12 cellular contexts compared by ENCODE assay signal in the genomic region with DNA sequence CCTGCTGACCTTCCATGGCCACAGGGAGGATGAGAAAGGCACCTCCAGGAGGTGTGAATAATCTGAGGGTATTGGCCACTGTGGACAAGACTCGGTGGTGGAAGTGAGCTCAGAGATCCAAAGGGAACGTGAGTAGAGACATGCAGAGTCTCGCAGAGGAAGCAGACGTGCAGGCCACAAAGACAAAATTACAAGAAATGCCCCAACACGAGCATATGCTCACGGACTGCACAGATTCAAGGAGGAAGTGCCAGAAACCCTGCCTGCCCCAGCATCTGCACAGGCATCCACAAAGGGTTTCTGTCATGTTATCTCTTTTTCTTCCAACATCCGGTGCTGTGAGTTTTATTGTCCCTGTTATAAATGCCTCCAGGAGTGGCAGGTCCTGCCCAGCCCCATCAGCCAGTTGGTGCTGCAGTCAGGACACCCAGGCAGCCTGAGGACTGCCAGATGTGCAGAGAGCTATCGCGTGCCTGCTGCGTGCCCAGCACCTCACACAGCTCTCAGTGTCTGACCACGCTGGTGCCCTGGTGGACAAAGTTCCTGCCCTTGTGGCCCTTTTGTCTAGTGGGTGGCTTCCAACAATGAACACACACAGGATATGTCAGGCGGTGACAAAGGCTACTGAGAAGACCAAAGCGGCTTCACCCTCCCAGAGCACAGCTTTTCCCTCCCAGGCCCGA. TPM values are rescaled to one million over a fixed set of nuclear protein-coding genes. Genes with fewer than 3 reads are reported as not detected.
A peak's percentile ranks its signal among the peaks of the same experiment; 100 is the strongest.
DNase-seq lines count a peak whose midpoint lies in the region; FAIRE-seq and TF ChIP-seq lines count a peak whose summit lies in the region.
"Had no signal": no experiment of that assay in that cellular context is flagged by ENCODE, and none has a peak within 500 bp of the region (broad histone marks: within the 10 kb centered on the region; RNA-seq: fewer than 3 reads in every experiment).

No MANE protein-coding gene starts in this region.

- DNase-seq in activated CD4-positive, alpha-beta T cell treated with anti-CD3 and anti-CD28 coated beads, Interleukin-2, amount 10 ng/mL, durations not matched to agents 7 days and 5 days, result peak; percentile 26
- no peak for DNase-seq in activated CD4-positive, alpha-beta T cell treated with anti-CD3 and anti-CD28 coated beads for 48 hours
- DNase-seq in T-helper 2 cell treated with Interferon-gamma antibody and Interleukin-4, amounts not matched to agents 5 μg/mL and 100 μg/mL, for 36 hours (ENCODE audit: low spot score), result no peak
- DNase-seq in endothelial cell of umbilical vein (ENCODE audit: low read depth, low spot score) (no peak), small intestine (peak; percentile 76), NCI-H345 (lab: John Stamatoyannopoulos, UW) (no peak), A172 (ENCODE audit: low spot score) (no peak)
- no peak for DNase-seq in NK-92 treated with Interleukin-12 subunit alpha and Interleukin-12 subunit beta, amount 100 ng/mL, for 24 hours (lab: John Stamatoyannopoulos, UW)
- DNase-seq: activated CD4-positive, alpha-beta T cell treated with anti-CD3 and anti-CD28 coated beads for 4 hours had no signal

- peak overlapping the region; percentile 84 for H3K27ac Mint-ChIP-seq in activated CD4-positive, alpha-beta T cell treated with anti-CD3 and anti-CD28 coated beads, Interleukin-2, amount 10 ng/mL, durations not matched to agents 7 days and 5 days
- peak overlapping the region; percentile 90 for H3K27ac Mint-ChIP-seq in T-helper 2 cell treated with Interferon-gamma antibody and Interleukin-4, amounts not matched to agents 5 μg/mL and 100 μg/mL, for 36 hours

- H3K36me3 ChIP-seq in endothelial cell of umbilical vein (ENCODE audit: control insufficient read depth in 2 of 2, extremely low read depth in 1 of 2, insufficient read depth in 2 of 2, low read length in 2 of 2) (peaks cover 0 to 8% of the 10 kb centered on the region in 2 experiments), small intestine (ENCODE audit: control insufficient read depth in 2 of 2, insufficient read depth in 2 of 2, low read length in 2 of 2) (peaks cover 4 to 6% of the 10 kb centered on the region in 2 donors)

- peaks cover 13% of the 10 kb centered on the region for H3K4me1 ChIP-seq in endothelial cell of umbilical vein (ENCODE audit: control insufficient read depth, extremely low read depth, insufficient read depth, low read length)
- peaks cover 3 to 7% of the 10 kb centered on the region in 2 donors for H3K4me1 ChIP-seq in small intestine (ENCODE audit: control insufficient read depth in 2 of 2, insufficient read depth in 1 of 2, low read depth in 1 of 2, low read length in 1 of 2)
- H3K4me1 ChIP-seq: ascending aorta had no signal

- H3K36me3 Mint-ChIP-seq in activated CD4-positive, alpha-beta T cell treated with anti-CD3 and anti-CD28 coated beads, Interleukin-2, amount 10 ng/mL, durations not matched to agents 7 days and 5 days (ENCODE audit: low read depth), result peaks cover 51% of the 10 kb centered on the region
- H3K36me3 Mint-ChIP-seq in T-helper 2 cell treated with Interferon-gamma antibody and Interleukin-4, amounts not matched to agents 5 μg/mL and 100 μg/mL, for 36 hours (ENCODE audit: low read depth), result peaks cover 23% of the 10 kb centered on the region

- H3K27ac ChIP-seq in endothelial cell of umbilical vein (ENCODE audit: insufficient read depth, low read depth, low read length), result no peak overlapping the region
- peak overlapping the region in 1 of 2 donors; percentile 51 for H3K27ac ChIP-seq in small intestine (ENCODE audit: low read depth in 1 of 2, low read length in 1 of 2)
- H3K27ac ChIP-seq: ascending aorta had no signal

- peaks cover 60% of the 10 kb centered on the region for H3K4me1 Mint-ChIP-seq in activated CD4-positive, alpha-beta T cell treated with anti-CD3 and anti-CD28 coated beads, Interleukin-2, amount 10 ng/mL, durations not matched to agents 7 days and 5 days
- H3K4me1 Mint-ChIP-seq in T-helper 2 cell treated with Interferon-gamma antibody and Interleukin-4, amounts not matched to agents 5 μg/mL and 100 μg/mL, for 36 hours (ENCODE audit: low read depth), result peaks cover 38% of the 10 kb centered on the region

- no peak for TF ChIP-seq CTCF in endothelial cell of umbilical vein (IDR thresholded peaks at IDR 0.05; ENCODE audit: extremely low read depth in 1 of 2, insufficient read depth in 1 of 2, low read depth in 1 of 2, low read length in 2 of 2)

- dilution Hi-C loops in endothelial cell of umbilical vein (cut with MboI; ENCODE audit: extremely low pct_ligation_motif_present, low sequenced_read_pairs), result no loop called here

- H3K79me2 ChIP-seq in endothelial cell of umbilical vein (ENCODE audit: control insufficient read depth, insufficient read depth, low read length), result no peaks in the 10 kb centered on the region

- H3K4me3 Mint-ChIP-seq in activated CD4-positive, alpha-beta T cell treated with anti-CD3 and anti-CD28 coated beads, Interleukin-2, amount 10 ng/mL, durations not matched to agents 7 days and 5 days, result no peak overlapping the region
- H3K4me3 Mint-ChIP-seq in T-helper 2 cell treated with Interferon-gamma antibody and Interleukin-4, amounts not matched to agents 5 μg/mL and 100 μg/mL, for 36 hours, result peak overlapping the region; percentile 57

- intact Hi-C loops in endothelial cell of umbilical vein (cut with micrococcal nuclease), result no loop called here

- CTCF ChIA-PET in activated CD4-positive, alpha-beta T cell treated with anti-CD3 and anti-CD28 coated beads, Interleukin-2, amount 10 ng/mL, durations not matched to agents 7 days and 5 days (lab: Charles Lee), result interaction anchor here (1.1 to 3.1 kb wide), 5 partner anchors 10 to 90 kb away, joined by 3 to 10 read pairs (median 5); partner anchors contain the start of gene PPARD
- CTCF ChIA-PET in endothelial cell of umbilical vein (lab: Charles Lee), result interaction anchor here (1.4 to 12.7 kb wide), 3 partner anchors 29 to 75 kb away, joined by 3 to 228 read pairs (median 28); partner anchors contain the start of gene PPARD

- 29 to 62% (median 38%) methylated on average over 14 of the region's 14 CpGs for WGBS in small intestine, 3 donors

- no TSS peak for BruUV-seq in endothelial cell of umbilical vein (replicated peaks; lab: Mats Ljungman, UMichigan)

- H3K9me3 ChIP-seq in endothelial cell of umbilical vein (replicated peaks; ENCODE audit: control insufficient read depth, insufficient read depth, low read length) (no peaks in the 10 kb centered on the region), small intestine (ENCODE audit: control insufficient read depth, low read depth) (no peaks in the 10 kb centered on the region)
- H3K9me3 ChIP-seq: ascending aorta had no signal

- no peaks in the 10 kb centered on the region for H3K9me3 Mint-ChIP-seq in activated CD4-positive, alpha-beta T cell treated with anti-CD3 and anti-CD28 coated beads, Interleukin-2, amount 10 ng/mL, durations not matched to agents 7 days and 5 days
- no peaks in the 10 kb centered on the region for H3K9me3 Mint-ChIP-seq in T-helper 2 cell treated with Interferon-gamma antibody and Interleukin-4, amounts not matched to agents 5 μg/mL and 100 μg/mL, for 36 hours

- no peak for TF ChIP-seq POLR2A in endothelial cell of umbilical vein (IDR thresholded peaks at IDR 0.05; ENCODE audit: low read depth, low read length)

- POLR2A ChIA-PET in activated CD4-positive, alpha-beta T cell treated with anti-CD3 and anti-CD28 coated beads, Interleukin-2, amount 10 ng/mL, durations not matched to agents 7 days and 5 days (lab: Charles Lee), result no interaction called here
- POLR2A ChIA-PET in endothelial cell of umbilical vein (lab: Charles Lee), result no interaction called here

- no peak overlapping the region for H3K4me2 ChIP-seq in endothelial cell of umbilical vein (ENCODE audit: insufficient read depth, low read length)

- no peak overlapping the region for H3K9ac ChIP-seq in endothelial cell of umbilical vein (replicated peaks; ENCODE audit: extremely low read depth, insufficient read depth, low read length)

- H3K27me3 ChIP-seq in endothelial cell of umbilical vein (ENCODE audit: control insufficient read depth in 2 of 2, insufficient read depth in 2 of 2, low read length in 2 of 2) (no peaks in the 10 kb centered on the region), small intestine (ENCODE audit: control insufficient read depth in 2 of 2, insufficient read depth in 2 of 2, low read length in 2 of 2) (no peaks in the 10 kb centered on the region)
- H3K27me3 ChIP-seq: ascending aorta had no signal

- H3K4me3 ChIP-seq in endothelial cell of umbilical vein (replicated peaks in 1 of 3; ENCODE audit: insufficient read depth in 1 of 3, low read depth in 1 of 3, low read length in 3 of 3) (no peak overlapping the region), small intestine (ENCODE audit: low read depth in 1 of 2, low read length in 2 of 2) (no peak overlapping the region)
- H3K4me3 ChIP-seq: ascending aorta, skin epidermis had no signal

- no peak overlapping the region for H2AFZ ChIP-seq in endothelial cell of umbilical vein (ENCODE audit: low read depth, low read length)

- H3K27me3 Mint-ChIP-seq in activated CD4-positive, alpha-beta T cell treated with anti-CD3 and anti-CD28 coated beads, Interleukin-2, amount 10 ng/mL, durations not matched to agents 7 days and 5 days, result no peaks in the 10 kb centered on the region
- H3K27me3 Mint-ChIP-seq in T-helper 2 cell treated with Interferon-gamma antibody and Interleukin-4, amounts not matched to agents 5 μg/mL and 100 μg/mL, for 36 hours (ENCODE audit: low read depth), result no peaks in the 10 kb centered on the region

- H3K9me1 ChIP-seq in endothelial cell of umbilical vein (replicated peaks; ENCODE audit: control insufficient read depth, extremely low read depth, insufficient read depth, low read length), result no peaks in the 10 kb centered on the region

- H4K20me1 ChIP-seq in endothelial cell of umbilical vein (replicated peaks; ENCODE audit: control insufficient read depth, extremely low read depth, insufficient read depth, low read length), result no peaks in the 10 kb centered on the region

- FAIRE-seq in endothelial cell of umbilical vein (lab: Jason Lieb, UNC) (peak; percentile 24), small intestine (lab: Jason Lieb, UNC) (no peak)
- FAIRE-seq: endometrium had no signal

RNA-seq across cellular contexts. Expression of gene FANCE, which starts 34.0 kb away (rescaled TPM):
- total RNA-seq in activated CD4-positive, alpha-beta T cell treated with anti-CD3 and anti-CD28 coated beads, Interleukin-2, amount 10 ng/mL, durations not matched to agents 7 days and 5 days, result 10 to 100 TPM; 11.7 to 13.0 TPM
- total RNA-seq in endothelial cell of umbilical vein, result 11.0 and 12.7 TPM in 2 replicates
- polyA plus RNA-seq in endothelial cell of umbilical vein (9.1 and 9.5 TPM in 2 replicates), small intestine (1 to 10 TPM; 1.6 to 4.6 (median 1.6) TPM)
- polyA plus RNA-seq in endothelial cell of umbilical vein (2011; cell fraction: cytosol; rRNA removed), result 10.2 and 11.4 TPM in 2 replicates
- 7.8 and 8.5 TPM in 2 replicates for polyA plus RNA-seq in endothelial cell of umbilical vein (2011; cell fraction: nucleus; rRNA removed)
- polyA plus RNA-seq in endothelial cell of umbilical vein (2012), result 4.8 and 5.8 TPM in 2 replicates
- polyA minus RNA-seq in endothelial cell of umbilical vein, result 7.3 and 9.4 TPM in 2 replicates
- polyA minus RNA-seq in endothelial cell of umbilical vein (2011; cell fraction: cytosol; rRNA and poly(A)+ RNA removed), result 13.1 TPM
- 2.0 and 2.8 TPM in 2 replicates for polyA minus RNA-seq in endothelial cell of umbilical vein (2011; cell fraction: nucleus; rRNA and poly(A)+ RNA removed)
- 11.4 and 13.9 TPM in 2 replicates for total RNA-seq in A172 (2014; rRNA removed; shearing (Covaris generic))

RNA-seq across cellular contexts. Expression of gene RPL10A, which starts 50.1 kb away (rescaled TPM):
- total RNA-seq in activated CD4-positive, alpha-beta T cell treated with anti-CD3 and anti-CD28 coated beads, Interleukin-2, amount 10 ng/mL, durations not matched to agents 7 days and 5 days, result 1,000 to 10,000 TPM; 1,411 to 1,499 TPM
- 1,327 and 1,339 TPM in 2 replicates for total RNA-seq in endothelial cell of umbilical vein
- polyA plus RNA-seq in endothelial cell of umbilical vein (1,956 and 2,053 TPM in 2 replicates), small intestine (1,000 to 10,000 TPM in 2 of 3 donors, 100 to 1,000 TPM in 1; 724 to 2,603 (median 1,707) TPM)
- polyA plus RNA-seq in endothelial cell of umbilical vein (2011; cell fraction: cytosol; rRNA removed), result 2,740 and 3,664 TPM in 2 replicates
- polyA plus RNA-seq in endothelial cell of umbilical vein (2011; cell fraction: nucleus; rRNA removed), result 979 and 1,138 TPM in 2 replicates
- polyA plus RNA-seq in endothelial cell of umbilical vein (2012), result 2,181 and 2,192 TPM in 2 replicates
- polyA minus RNA-seq in endothelial cell of umbilical vein, result 780 and 808 TPM in 2 replicates
- 702 TPM for polyA minus RNA-seq in endothelial cell of umbilical vein (2011; cell fraction: cytosol; rRNA and poly(A)+ RNA removed)
- polyA minus RNA-seq in endothelial cell of umbilical vein (2011; cell fraction: nucleus; rRNA and poly(A)+ RNA removed), result 141 and 181 TPM in 2 replicates
- total RNA-seq in A172 (2014; rRNA removed; shearing (Covaris generic)), result 1,014 and 1,151 TPM in 2 replicates

Comparison
In these comparisons a context has a peak if more than half of its experiments do, and no peak if none do; other contexts are left out.
1. DNase-seq: peak in activated CD4-positive, alpha-beta T cell treated with anti-CD3 and anti-CD28 coated beads, Interleukin-2, amount 10 ng/mL, durations not matched to agents 7 days and 5 days (single experiment) and small intestine (single experiment); none in activated CD4-positive, alpha-beta T cell treated with anti-CD3 and anti-CD28 coated beads for 48 hours (single experiment), T-helper 2 cell treated with Interferon-gamma antibody and Interleukin-4, amounts not matched to agents 5 μg/mL and 100 μg/mL, for 36 hours (single experiment), endothelial cell of umbilical vein (single experiment), NCI-H345 (single experiment), A172 (single experiment) and NK-92 treated with Interleukin-12 subunit alpha and Interleukin-12 subunit beta, amount 100 ng/mL, for 24 hours (single experiment).